ENCODE assay signal across 1 cellular context in the genomic region with DNA sequence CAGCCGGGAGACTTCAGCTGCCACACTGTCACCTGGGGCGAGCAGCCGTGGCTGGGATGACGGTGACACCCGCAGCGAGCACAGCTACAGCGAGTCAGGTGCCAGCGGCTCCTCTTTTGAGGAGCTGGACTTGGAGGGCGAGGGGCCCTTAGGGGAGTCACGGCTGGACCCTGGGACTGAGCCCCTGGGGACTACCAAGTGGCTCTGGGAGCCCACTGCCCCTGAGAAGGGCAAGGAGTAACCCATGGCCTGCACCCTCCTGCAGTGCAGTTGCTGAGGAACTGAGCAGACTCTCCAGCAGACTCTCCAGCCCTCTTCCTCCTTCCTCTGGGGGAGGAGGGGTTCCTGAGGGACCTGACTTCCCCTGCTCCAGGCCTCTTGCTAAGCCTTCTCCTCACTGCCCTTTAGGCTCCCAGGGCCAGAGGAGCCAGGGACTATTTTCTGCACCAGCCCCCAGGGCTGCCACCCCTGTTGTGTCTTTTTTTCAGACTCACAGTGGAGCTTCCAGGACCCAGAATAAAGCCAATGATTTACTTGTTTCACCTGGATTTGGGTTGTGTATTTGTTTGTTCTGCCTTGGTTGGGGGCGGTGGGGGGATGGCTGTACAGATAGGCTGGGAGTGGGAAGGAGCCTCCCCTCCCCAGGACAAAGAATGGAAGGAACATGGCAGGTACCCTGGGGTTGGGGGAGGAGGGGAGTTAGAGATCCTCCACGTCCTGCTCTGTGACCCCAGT.
TF ChIP-seq lines count a peak whose summit lies in the region.

No MANE protein-coding gene starts in this region.

TF ChIP-seq in GM23338, 12 proteins besides CTCF, POLR2A, EP300 and RAD21:
- TF ChIP-seq, protein P1, sequence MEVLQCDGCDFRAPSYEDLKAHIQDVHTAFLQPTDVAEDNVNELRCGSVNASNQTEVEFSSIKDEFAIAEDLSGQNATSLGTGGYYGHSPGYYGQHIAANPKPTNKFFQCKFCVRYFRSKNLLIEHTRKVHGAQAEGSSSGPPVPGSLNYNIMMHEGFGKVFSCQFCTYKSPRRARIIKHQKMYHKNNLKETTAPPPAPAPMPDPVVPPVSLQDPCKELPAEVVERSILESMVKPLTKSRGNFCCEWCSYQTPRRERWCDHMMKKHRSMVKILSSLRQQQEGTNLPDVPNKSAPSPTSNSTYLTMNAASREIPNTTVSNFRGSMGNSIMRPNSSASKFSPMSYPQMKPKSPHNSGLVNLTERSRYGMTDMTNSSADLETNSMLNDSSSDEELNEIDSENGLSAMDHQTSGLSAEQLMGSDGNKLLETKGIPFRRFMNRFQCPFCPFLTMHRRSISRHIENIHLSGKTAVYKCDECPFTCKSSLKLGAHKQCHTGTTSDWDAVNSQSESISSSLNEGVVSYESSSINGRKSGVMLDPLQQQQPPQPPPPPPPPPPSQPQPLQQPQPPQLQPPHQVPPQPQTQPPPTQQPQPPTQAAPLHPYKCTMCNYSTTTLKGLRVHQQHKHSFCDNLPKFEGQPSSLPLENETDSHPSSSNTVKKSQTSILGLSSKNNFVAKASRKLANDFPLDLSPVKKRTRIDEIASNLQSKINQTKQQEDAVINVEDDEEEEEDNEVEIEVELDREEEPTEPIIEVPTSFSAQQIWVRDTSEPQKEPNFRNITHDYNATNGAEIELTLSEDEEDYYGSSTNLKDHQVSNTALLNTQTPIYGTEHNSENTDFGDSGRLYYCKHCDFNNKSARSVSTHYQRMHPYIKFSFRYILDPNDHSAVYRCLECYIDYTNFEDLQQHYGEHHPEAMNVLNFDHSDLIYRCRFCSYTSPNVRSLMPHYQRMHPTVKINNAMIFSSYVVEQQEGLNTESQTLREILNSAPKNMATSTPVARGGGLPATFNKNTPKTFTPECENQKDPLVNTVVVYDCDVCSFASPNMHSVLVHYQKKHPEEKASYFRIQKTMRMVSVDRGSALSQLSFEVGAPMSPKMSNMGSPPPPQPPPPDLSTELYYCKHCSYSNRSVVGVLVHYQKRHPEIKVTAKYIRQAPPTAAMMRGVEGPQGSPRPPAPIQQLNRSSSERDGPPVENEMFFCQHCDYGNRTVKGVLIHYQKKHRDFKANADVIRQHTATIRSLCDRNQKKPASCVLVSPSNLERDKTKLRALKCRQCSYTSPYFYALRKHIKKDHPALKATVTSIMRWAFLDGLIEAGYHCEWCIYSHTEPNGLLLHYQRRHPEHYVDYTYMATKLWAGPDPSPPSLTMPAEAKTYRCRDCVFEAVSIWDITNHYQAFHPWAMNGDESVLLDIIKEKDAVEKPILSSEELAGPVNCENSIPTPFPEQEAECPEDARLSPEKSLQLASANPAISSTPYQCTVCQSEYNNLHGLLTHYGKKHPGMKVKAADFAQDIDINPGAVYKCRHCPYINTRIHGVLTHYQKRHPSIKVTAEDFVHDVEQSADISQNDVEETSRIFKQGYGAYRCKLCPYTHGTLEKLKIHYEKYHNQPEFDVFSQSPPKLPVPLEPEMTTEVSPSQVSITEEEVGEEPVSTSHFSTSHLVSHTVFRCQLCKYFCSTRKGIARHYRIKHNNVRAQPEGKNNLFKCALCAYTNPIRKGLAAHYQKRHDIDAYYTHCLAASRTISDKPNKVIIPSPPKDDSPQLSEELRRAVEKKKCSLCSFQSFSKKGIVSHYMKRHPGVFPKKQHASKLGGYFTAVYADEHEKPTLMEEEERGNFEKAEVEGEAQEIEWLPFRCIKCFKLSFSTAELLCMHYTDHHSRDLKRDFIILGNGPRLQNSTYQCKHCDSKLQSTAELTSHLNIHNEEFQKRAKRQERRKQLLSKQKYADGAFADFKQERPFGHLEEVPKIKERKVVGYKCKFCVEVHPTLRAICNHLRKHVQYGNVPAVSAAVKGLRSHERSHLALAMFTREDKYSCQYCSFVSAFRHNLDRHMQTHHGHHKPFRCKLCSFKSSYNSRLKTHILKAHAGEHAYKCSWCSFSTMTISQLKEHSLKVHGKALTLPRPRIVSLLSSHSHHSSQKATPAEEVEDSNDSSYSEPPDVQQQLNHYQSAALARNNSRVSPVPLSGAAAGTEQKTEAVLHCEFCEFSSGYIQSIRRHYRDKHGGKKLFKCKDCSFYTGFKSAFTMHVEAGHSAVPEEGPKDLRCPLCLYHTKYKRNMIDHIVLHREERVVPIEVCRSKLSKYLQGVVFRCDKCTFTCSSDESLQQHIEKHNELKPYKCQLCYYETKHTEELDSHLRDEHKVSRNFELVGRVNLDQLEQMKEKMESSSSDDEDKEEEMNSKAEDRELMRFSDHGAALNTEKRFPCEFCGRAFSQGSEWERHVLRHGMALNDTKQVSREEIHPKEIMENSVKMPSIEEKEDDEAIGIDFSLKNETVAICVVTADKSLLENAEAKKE (CRISPR knock-in tag; IDR thresholded peaks at IDR 0.05): no peak
- TF ChIP-seq, protein P2, sequence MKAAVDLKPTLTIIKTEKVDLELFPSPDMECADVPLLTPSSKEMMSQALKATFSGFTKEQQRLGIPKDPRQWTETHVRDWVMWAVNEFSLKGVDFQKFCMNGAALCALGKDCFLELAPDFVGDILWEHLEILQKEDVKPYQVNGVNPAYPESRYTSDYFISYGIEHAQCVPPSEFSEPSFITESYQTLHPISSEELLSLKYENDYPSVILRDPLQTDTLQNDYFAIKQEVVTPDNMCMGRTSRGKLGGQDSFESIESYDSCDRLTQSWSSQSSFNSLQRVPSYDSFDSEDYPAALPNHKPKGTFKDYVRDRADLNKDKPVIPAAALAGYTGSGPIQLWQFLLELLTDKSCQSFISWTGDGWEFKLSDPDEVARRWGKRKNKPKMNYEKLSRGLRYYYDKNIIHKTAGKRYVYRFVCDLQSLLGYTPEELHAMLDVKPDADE (IDR thresholded peaks at IDR 0.05): no peak
- TF ChIP-seq EZH2 (IDR thresholded peaks at IDR 0.05; ENCODE audit: low read depth, unreplicated experiment) (no peak), NANOG (IDR thresholded peaks at IDR 0.05; ENCODE audit: borderline replicate concordance) (no peak), JUNB (IDR thresholded peaks at IDR 0.05; ENCODE audit: unreplicated experiment) (no peak)
TF ChIP-seq in GM23338: peak in this region for 0.
